ENCODE assay signal across 7 cellular contexts in genomic region chr22:50189184-50189848, GRCh38. TPM values are rescaled to one million over a fixed set of nuclear protein-coding genes. Genes with fewer than 3 reads are reported as not detected.
A peak's percentile ranks its signal among the peaks of the same experiment; 100 is the strongest.
DNase-seq lines count a peak whose midpoint lies in the region; ATAC-seq and TF ChIP-seq lines count a peak whose summit lies in the region.

No MANE protein-coding gene starts in this region.

- H3K27ac ChIP-seq in HCT116 (ENCODE audit: low read depth, low read length), result peak overlapping the region; percentile 75
- H3K27ac ChIP-seq in Peyer's patch, result peak overlapping the region; percentile 88 to 97 (median 95)
- H3K27ac ChIP-seq in skin epidermis, result peak overlapping the region in 19 of 21 experiments; percentile 75 to 98 (median 86)

- CTCF ChIA-PET in HCT116 (lab: Charles Lee) (interaction anchor here (1.3 kb wide), 1 partner anchor 10 kb away, joined by 4 read pairs; no protein-coding TSS in a partner anchor), GM10248 (lab: Yijun Ruan, JAX) (interaction anchor here (1.2 to 2.4 kb wide), 6 partner anchors 12 to 259 kb away, joined by 3 to 11 read pairs (median 4); partner anchors contain the start of gene SELENOO)

- no peak overlapping the region for H2AFZ ChIP-seq in HCT116 (ENCODE audit: low read depth, low read length, poor library complexity, severe bottlenecking)

- H3K4me3 ChIP-seq in HCT116 (replicated peaks in 1 of 2; ENCODE audit: low read depth in 1 of 2, low read length in 2 of 2) (peak overlapping the region in 1 of 2 experiments; percentile 66; a peak in 1 of 4 replicates), Peyer's patch (peak overlapping the region in 3 of 4 donors; percentile 43 to 62 (median 62)), skin epidermis (no peak overlapping the region)

- DNase-seq in HCT116 (ENCODE audit: low read depth, low spot score), result no peak
- DNase-seq in Peyer's patch, result peak in 2 of 3 donors; percentile 69 to 76
- peak; percentile 64 for DNase-seq in Right ventricle myocardium inferior (ENCODE audit: missing footprints)
- DNase-seq in GM10248 (ENCODE audit: extremely low spot score), result no peak

- ATAC-seq in HCT116 (no peak), Right ventricle myocardium inferior (no peak), HG03175 (IDR thresholded peaks at IDR 0.05; ENCODE audit: unreplicated experiment) (no peak), GM18868 (IDR thresholded peaks at IDR 0.05; ENCODE audit: unreplicated experiment) (no peak)

- TF ChIP-seq CTCF in HCT116 (IDR thresholded peaks at IDR 0.05 in 2 of 3, conservative IDR thresholded peaks at IDR 0.05 in 1 of 3; ENCODE audit: borderline replicate concordance in 1 of 3, insufficient read depth in 1 of 3, low read depth in 2 of 3, low read length in 2 of 3), result no peak
- no peak for TF ChIP-seq CTCF in Peyer's patch (IDR thresholded peaks at IDR 0.05)
- TF ChIP-seq CTCF in GM10248 (IDR thresholded peaks at IDR 0.05; ENCODE audit: control extremely low read depth, extremely low read depth, low read depth, missing control alignments), result no peak

- TF ChIP-seq POLR2A in HCT116 (IDR thresholded peaks at IDR 0.05; ENCODE audit: borderline replicate concordance, extremely low read depth, insufficient read depth, insufficient read length), result no peak
- no peak for TF ChIP-seq POLR2A in Peyer's patch (IDR thresholded peaks at IDR 0.05)

- no peaks in the 10 kb centered on the region for H3K9me2 ChIP-seq in HCT116 (ENCODE audit: insufficient read depth)

- H3K4me1 ChIP-seq in HCT116 (ENCODE audit: control insufficient read depth in 1 of 2, insufficient read depth in 2 of 2, low read length in 2 of 2) (peaks cover 27 to 50% of the 10 kb centered on the region in 2 experiments), Peyer's patch (peaks cover 4 to 79% (median 61%) of the 10 kb centered on the region in 4 donors)

- BruUV-seq in HCT116 (replicated peaks; lab: Mats Ljungman, UMichigan), result no TSS peak

- intact Hi-C loops in HCT116 (cut with micrococcal nuclease), result no loop called here
- intact Hi-C loops in Right ventricle myocardium inferior (cut with DNase I), result no loop called here

- H3K36me3 ChIP-seq in HCT116 (ENCODE audit: control insufficient read depth in 1 of 2, insufficient read depth in 2 of 2, low read length in 2 of 2), result peaks cover 0 to 8% of the 10 kb centered on the region in 2 experiments; a peak in 1 of 4 replicates
- peaks cover 0 to 11% (median 0%) of the 10 kb centered on the region in 3 donors for H3K36me3 ChIP-seq in Peyer's patch

- RAD21 ChIA-PET in HCT116 (lab: Charles Lee; ENCODE audit: low non-redundant PET in 1 of 2, low total read pairs in 2 of 2, uncharacterized antibody in 2 of 2, unreplicated experiment in 2 of 2), result no interaction called here

- peak overlapping the region; percentile 92 for H3K4me2 ChIP-seq in HCT116 (ENCODE audit: low read length)

- no peak for TF ChIP-seq RAD21 in HCT116 (IDR thresholded peaks at IDR 0.05; ENCODE audit: low read depth)

- H3K9me3 ChIP-seq in HCT116 (ENCODE audit: control insufficient read depth in 1 of 2, insufficient read depth in 1 of 2, low read depth in 1 of 2, low read length in 2 of 2) (no peaks in the 10 kb centered on the region), Peyer's patch (no peaks in the 10 kb centered on the region)

- H3K9ac ChIP-seq in HCT116 (ENCODE audit: low read length), result peak overlapping the region; percentile 79

- H3K79me2 ChIP-seq in HCT116 (ENCODE audit: insufficient read depth, low read length), result peaks cover 80% of the 10 kb centered on the region

- no peaks in the 10 kb centered on the region for H3K27me3 ChIP-seq in HCT116 (ENCODE audit: insufficient read depth, low read length)
- H3K27me3 ChIP-seq in Peyer's patch, result no peaks in the 10 kb centered on the region

- H4K20me1 ChIP-seq in HCT116 (ENCODE audit: insufficient read depth), result peaks cover 6% of the 10 kb centered on the region; the same call in 1 of the 2 replicates

- POLR2A ChIA-PET in HCT116 (lab: Charles Lee), result interaction anchor here (1.4 kb wide), 1 partner anchor 40 kb away, joined by 3 read pairs; no protein-coding TSS in a partner anchor
- POLR2A ChIA-PET in GM10248 (lab: Yijun Ruan, JAX), result no interaction called here

TF ChIP-seq in HCT116, 20 proteins besides CTCF, POLR2A, EP300 and RAD21:
- no peak for TF ChIP-seq CEBPB (IDR thresholded peaks at IDR 0.05; ENCODE audit: low read depth)
- TF ChIP-seq SRF (IDR thresholded peaks at IDR 0.05; ENCODE audit: low read depth), result no peak
- TF ChIP-seq, protein P1, sequence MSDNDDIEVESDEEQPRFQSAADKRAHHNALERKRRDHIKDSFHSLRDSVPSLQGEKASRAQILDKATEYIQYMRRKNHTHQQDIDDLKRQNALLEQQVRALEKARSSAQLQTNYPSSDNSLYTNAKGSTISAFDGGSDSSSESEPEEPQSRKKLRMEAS (IDR thresholded peaks at IDR 0.05), result no peak
- no peak for TF ChIP-seq ELF1 (IDR thresholded peaks at IDR 0.05; ENCODE audit: borderline replicate concordance, low read depth)
- TF ChIP-seq ZNF274 (IDR thresholded peaks at IDR 0.05; ENCODE audit: low read depth, low read length), result no peak
- TF ChIP-seq SIN3A (IDR thresholded peaks at IDR 0.05; ENCODE audit: low read depth), result no peak
- no peak for TF ChIP-seq POLR2AphosphoS5 (IDR thresholded peaks at IDR 0.05; ENCODE audit: low read depth, low read length)
- TF ChIP-seq SP1 (IDR thresholded peaks at IDR 0.05; ENCODE audit: low read depth), result no peak
- no peak for TF ChIP-seq ZFX (IDR thresholded peaks at IDR 0.05)
- no peak for TF ChIP-seq EGR1 (IDR thresholded peaks at IDR 0.05; ENCODE audit: low read depth)
- no peak for TF ChIP-seq EZH2 (IDR thresholded peaks at IDR 0.05)
- no peak for TF ChIP-seq CBX3 (IDR thresholded peaks at IDR 0.05; ENCODE audit: low read depth)
- TF ChIP-seq YY1 (IDR thresholded peaks at IDR 0.05; ENCODE audit: extremely low read depth, insufficient replicate concordance, low read depth, low read length), result no peak
- no peak for TF ChIP-seq JUND (IDR thresholded peaks at IDR 0.05)
- no peak for TF ChIP-seq FOSL1 (IDR thresholded peaks at IDR 0.05; ENCODE audit: low read depth)
- no peak for TF ChIP-seq ATF3 (IDR thresholded peaks at IDR 0.05)
- TF ChIP-seq TCF7L2 (IDR thresholded peaks at IDR 0.05; ENCODE audit: borderline replicate concordance, extremely low read depth, insufficient read depth, insufficient read length), result no peak

RNA-seq across cellular contexts. Expression of gene TRABD, which starts 3.6 kb away (rescaled TPM):
- total RNA-seq in HCT116 (2021; ENCODE audit: unreplicated experiment) (90.3 TPM), Peyer's patch (100 to 1,000 TPM in 1 of 4 donors, 10 to 100 TPM in 3; 44.0 to 111 (median 86.3) TPM), Right ventricle myocardium inferior (22.3 TPM)
- polyA plus RNA-seq in HCT116 (2012), result 81.3 and 109 TPM in 2 replicates

RNA-seq across cellular contexts. Expression of gene SELENOO, which starts 11.5 kb away (rescaled TPM):
- total RNA-seq in HCT116 (2021; ENCODE audit: unreplicated experiment) (29.6 TPM), Peyer's patch (100 to 1,000 TPM in 1 of 4 donors, 10 to 100 TPM in 3; 48.7 to 101 (median 74.0) TPM), Right ventricle myocardium inferior (15.5 TPM)
- 27.2 and 30.6 TPM in 2 replicates for polyA plus RNA-seq in HCT116 (2012)

RNA-seq across cellular contexts. Expression of gene PANX2, which starts 18.8 kb away (rescaled TPM):
- total RNA-seq in HCT116 (2021; ENCODE audit: unreplicated experiment), result 8.0 TPM
- polyA plus RNA-seq in HCT116 (2012), result 6.5 and 11.2 TPM in 2 replicates
- total RNA-seq in Peyer's patch, result under 1 TPM in 1 of 4 donors, not detected in 3; 0.40 TPM
- 0.43 TPM for total RNA-seq in Right ventricle myocardium inferior

RNA-seq across cellular contexts. Expression of gene TUBGCP6, which starts 55.5 kb away (rescaled TPM):
- 38.6 TPM for total RNA-seq in HCT116 (2021; ENCODE audit: unreplicated experiment)
- polyA plus RNA-seq in HCT116 (2012), result 27.0 and 29.9 TPM in 2 replicates
- 100 to 1,000 TPM in 2 of 4 donors, 10 to 100 TPM in 2; 51.5 to 163 (median 111) TPM for total RNA-seq in Peyer's patch
- total RNA-seq in Right ventricle myocardium inferior, result 17.5 TPM

Comparison
In these comparisons a context has a peak if more than half of its experiments do, and no peak if none do; other contexts are left out.
1. DNase-seq: peak in Peyer's patch (2 of 3) and Right ventricle myocardium inferior (single experiment); none in HCT116 (single experiment) and GM10248 (single experiment).
2. H3K4me3 ChIP-seq: peak in Peyer's patch (3 of 4); none in skin epidermis (0 of 7).
3. Peak in every context shown above with its lines, with median percentiles within 50 percentile points of each other: H3K27ac ChIP-seq.